In the genomic region with DNA sequence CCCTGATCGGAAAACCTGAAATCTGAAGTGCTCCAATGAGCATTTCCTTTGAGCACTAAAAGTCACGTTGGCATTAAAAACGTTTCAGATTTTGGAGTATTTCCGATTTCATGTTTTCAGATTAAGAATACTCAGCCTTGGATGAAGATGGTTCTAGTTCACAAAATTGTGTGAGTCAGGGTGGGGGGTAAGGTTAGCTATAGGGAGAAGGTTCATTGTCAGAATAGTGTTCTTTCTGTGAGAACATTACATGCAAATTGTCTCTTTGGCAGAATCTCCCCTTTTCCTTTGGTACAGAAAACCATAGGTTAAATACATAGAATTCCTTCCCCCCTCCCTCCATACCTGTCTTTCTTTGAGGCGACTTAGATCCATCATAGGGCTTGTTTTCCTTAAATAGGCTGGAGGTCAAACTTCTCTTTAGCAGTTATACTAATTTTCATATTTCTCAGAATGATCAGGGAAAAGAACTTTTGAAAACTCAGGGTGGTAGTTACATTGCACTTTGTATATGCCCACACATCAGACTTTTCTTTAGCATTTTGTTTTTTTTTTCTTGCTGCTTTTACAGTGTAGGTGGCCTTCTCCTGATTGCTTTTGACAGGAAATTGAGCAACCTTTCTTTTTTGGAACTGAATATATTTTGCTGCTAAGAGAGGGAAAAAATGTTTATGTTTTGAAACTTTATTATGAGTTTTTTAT, we compare ENCODE assay signal across 21 cellular contexts.
DNase-seq lines count a peak whose midpoint lies in the region; ATAC-seq and TF ChIP-seq lines count a peak whose summit lies in the region.
"Had no signal": no experiment of that assay in that cellular context is flagged by ENCODE, and none has a peak within 500 bp of the region (broad histone marks: within the 10 kb centered on the region; RNA-seq: fewer than 3 reads in every experiment).

No MANE protein-coding gene starts in this region.

- H3K27ac ChIP-seq in SK-N-MC, result peak overlapping the region; percentile 88
- H3K27ac ChIP-seq: prostate gland, SJSA1, thoracic aorta had no signal

- TF ChIP-seq CTCF in natural killer cell (IDR thresholded peaks at IDR 0.05), result no peak

- peak overlapping the region; percentile 49 for H3K4me3 ChIP-seq in SK-N-MC
- H3K4me3 ChIP-seq: prostate gland, SJSA1, thoracic aorta had no signal

- no peak for ATAC-seq in natural killer cell treated with Interleukin-12 subunit alpha and Interleukin-12 subunit beta and Interleukin-15 and Interleukin-18, amount 100 ng/mL, for 72 hours
- ATAC-seq in natural killer cell (no peak), HG03108 (IDR thresholded peaks at IDR 0.05; ENCODE audit: unreplicated experiment) (no peak)
- ATAC-seq: esophagus mucosa; PC-3; stimulated activated memory B cell treated with anti-CD40 and anti-IgM and Interleukin-4, amounts not matched to agents 10 μg/mL and 1 μg/mL and 100 μg/mL, for 72 hours; T-helper 17 cell had no signal

- H3K36me3 Mint-ChIP-seq in natural killer cell treated with Interleukin-12 subunit alpha and Interleukin-12 subunit beta and Interleukin-15 and Interleukin-18, amount 100 ng/mL, for 72 hours, result no peaks in the 10 kb centered on the region
- no peaks in the 10 kb centered on the region for H3K36me3 Mint-ChIP-seq in natural killer cell

- peak overlapping the region; percentile 24 for H3K9ac ChIP-seq in SK-N-MC (ENCODE audit: insufficient read length)

- H3K27me3 Mint-ChIP-seq in natural killer cell treated with Interleukin-12 subunit alpha and Interleukin-12 subunit beta and Interleukin-15 and Interleukin-18, amount 100 ng/mL, for 72 hours, result no peaks in the 10 kb centered on the region
- H3K27me3 Mint-ChIP-seq in natural killer cell (ENCODE audit: low read depth in 2 of 2), result no peaks in the 10 kb centered on the region
- H3K27me3 Mint-ChIP-seq: activated naive CD8-positive, alpha-beta T cell; CD4-positive, alpha-beta memory T cell; stimulated activated memory B cell treated with anti-CD40 and anti-IgM and Interleukin-4, amounts not matched to agents 10 μg/mL and 1 μg/mL and 100 μg/mL, for 72 hours; T-helper 17 cell had no signal

- H3K4me1 Mint-ChIP-seq in natural killer cell treated with Interleukin-12 subunit alpha and Interleukin-12 subunit beta and Interleukin-15 and Interleukin-18, amount 100 ng/mL, for 72 hours (ENCODE audit: low read depth in 2 of 2), result peaks cover 27 to 44% of the 10 kb centered on the region in 2 donors
- H3K4me1 Mint-ChIP-seq in natural killer cell, result peaks cover 23 to 26% of the 10 kb centered on the region in 2 donors

- no peaks in the 10 kb centered on the region for H3K9me3 ChIP-seq in SK-N-MC (ENCODE audit: low read depth, low read length)
- H3K9me3 ChIP-seq: prostate gland, SJSA1, thoracic aorta had no signal

- peak overlapping the region; percentile 82 to 83 for H3K27ac Mint-ChIP-seq in natural killer cell treated with Interleukin-12 subunit alpha and Interleukin-12 subunit beta and Interleukin-15 and Interleukin-18, amount 100 ng/mL, for 72 hours
- no peak overlapping the region for H3K27ac Mint-ChIP-seq in natural killer cell
- H3K27ac Mint-ChIP-seq: T-helper 17 cell had no signal

- intact Hi-C loops in natural killer cell (cut with micrococcal nuclease), result no loop called here

- no peaks in the 10 kb centered on the region for H3K9me3 Mint-ChIP-seq in natural killer cell treated with Interleukin-12 subunit alpha and Interleukin-12 subunit beta and Interleukin-15 and Interleukin-18, amount 100 ng/mL, for 72 hours
- H3K9me3 Mint-ChIP-seq in natural killer cell, result no peaks in the 10 kb centered on the region
- H3K9me3 Mint-ChIP-seq: stimulated activated memory B cell treated with anti-CD40 and anti-IgM and Interleukin-4, amounts not matched to agents 10 μg/mL and 1 μg/mL and 100 μg/mL, for 72 hours had no signal

- H3K36me3 ChIP-seq in SK-N-MC (ENCODE audit: insufficient read depth, low read length), result peaks cover 29% of the 10 kb centered on the region
- H3K36me3 ChIP-seq: prostate gland, SJSA1, thoracic aorta had no signal

- no peak for DNase-seq in natural killer cell treated with Interleukin-12 subunit alpha and Interleukin-12 subunit beta and Interleukin-15 and Interleukin-18, amount 100 ng/mL, for 72 hours (ENCODE audit: low spot score)
- DNase-seq in natural killer cell, result no peak
- DNase-seq in SK-N-MC (ENCODE audit: low read depth, low spot score), result no peak
- DNase-seq in fibroblast of peridontal ligament (ENCODE audit: extremely low read depth), result peak; percentile 43
- DNase-seq in HuH-7 (ENCODE audit: low spot score), result no peak
- no peak for DNase-seq in RPMI8226
- DNase-seq: CD4-positive, alpha-beta memory T cell; DMS153; effector memory CD4-positive, alpha-beta T cell; HCEC 1CT; NCI-H2029; PC-3; stimulated activated CD4-positive, alpha-beta T cell treated with anti-CD3 and anti-CD28 coated beads, Interleukin-1b, Interleukin-23, amount 100 ng/mL, for 48 hours; T-helper 17 cell had no signal

- no peak overlapping the region for H3K4me3 Mint-ChIP-seq in natural killer cell treated with Interleukin-12 subunit alpha and Interleukin-12 subunit beta and Interleukin-15 and Interleukin-18, amount 100 ng/mL, for 72 hours
- no peak overlapping the region for H3K4me3 Mint-ChIP-seq in natural killer cell
- H3K4me3 Mint-ChIP-seq: activated naive CD8-positive, alpha-beta T cell; CD4-positive, alpha-beta memory T cell; stimulated activated memory B cell treated with anti-CD40 and anti-IgM and Interleukin-4, amounts not matched to agents 10 μg/mL and 1 μg/mL and 100 μg/mL, for 72 hours; T-helper 17 cell had no signal

Comparison
In these comparisons a context has a peak if more than half of its experiments do, and no peak if none do; other contexts are left out.
1. H3K27ac Mint-ChIP-seq: peak in natural killer cell treated with Interleukin-12 subunit alpha and Interleukin-12 subunit beta and Interleukin-15 and Interleukin-18, amount 100 ng/mL, for 72 hours (2 of 2); none in natural killer cell (0 of 2).